ENCODE assay signal across 1 cellular context in genomic region chr5:173679909-173680626, GRCh38.
A peak's percentile ranks its signal among the peaks of the same experiment; 100 is the strongest.
TF ChIP-seq lines count a peak whose summit lies in the region.

No MANE protein-coding gene starts in this region.

TF ChIP-seq in GM12878, 131 proteins besides CTCF, POLR2A, EP300 and RAD21 (continued from another document):
- TF ChIP-seq, protein P1, sequence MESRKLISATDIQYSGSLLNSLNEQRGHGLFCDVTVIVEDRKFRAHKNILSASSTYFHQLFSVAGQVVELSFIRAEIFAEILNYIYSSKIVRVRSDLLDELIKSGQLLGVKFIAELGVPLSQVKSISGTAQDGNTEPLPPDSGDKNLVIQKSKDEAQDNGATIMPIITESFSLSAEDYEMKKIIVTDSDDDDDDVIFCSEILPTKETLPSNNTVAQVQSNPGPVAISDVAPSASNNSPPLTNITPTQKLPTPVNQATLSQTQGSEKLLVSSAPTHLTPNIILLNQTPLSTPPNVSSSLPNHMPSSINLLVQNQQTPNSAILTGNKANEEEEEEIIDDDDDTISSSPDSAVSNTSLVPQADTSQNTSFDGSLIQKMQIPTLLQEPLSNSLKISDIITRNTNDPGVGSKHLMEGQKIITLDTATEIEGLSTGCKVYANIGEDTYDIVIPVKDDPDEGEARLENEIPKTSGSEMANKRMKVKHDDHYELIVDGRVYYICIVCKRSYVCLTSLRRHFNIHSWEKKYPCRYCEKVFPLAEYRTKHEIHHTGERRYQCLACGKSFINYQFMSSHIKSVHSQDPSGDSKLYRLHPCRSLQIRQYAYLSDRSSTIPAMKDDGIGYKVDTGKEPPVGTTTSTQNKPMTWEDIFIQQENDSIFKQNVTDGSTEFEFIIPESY (IDR thresholded peaks at IDR 0.05): peak; percentile 63; the same call in 1 of the 2 replicates
- no peak for TF ChIP-seq NFYA (IDR thresholded peaks at IDR 0.05; ENCODE audit: borderline replicate concordance, low read depth, low read length)
- 0 out of 2 replicates have a peak, but pooled peaks have one; percentile 22 for TF ChIP-seq SMARCA5 (IDR thresholded peaks at IDR 0.05)
- TF ChIP-seq ZNF622 (IDR thresholded peaks at IDR 0.05): no peak
- 0 out of 2 replicates have a peak, but pooled peaks have one; percentile 0 for TF ChIP-seq BMI1 (IDR thresholded peaks at IDR 0.05; ENCODE audit: borderline replicate concordance)
- 0 out of 2 replicates have a peak, but pooled peaks have one; percentile 42 for TF ChIP-seq FOXK2 (IDR thresholded peaks at IDR 0.05)
- peak; percentile 54 for TF ChIP-seq SP1 (IDR thresholded peaks at IDR 0.05; ENCODE audit: low read depth, low read length)
- TF ChIP-seq, protein P2, sequence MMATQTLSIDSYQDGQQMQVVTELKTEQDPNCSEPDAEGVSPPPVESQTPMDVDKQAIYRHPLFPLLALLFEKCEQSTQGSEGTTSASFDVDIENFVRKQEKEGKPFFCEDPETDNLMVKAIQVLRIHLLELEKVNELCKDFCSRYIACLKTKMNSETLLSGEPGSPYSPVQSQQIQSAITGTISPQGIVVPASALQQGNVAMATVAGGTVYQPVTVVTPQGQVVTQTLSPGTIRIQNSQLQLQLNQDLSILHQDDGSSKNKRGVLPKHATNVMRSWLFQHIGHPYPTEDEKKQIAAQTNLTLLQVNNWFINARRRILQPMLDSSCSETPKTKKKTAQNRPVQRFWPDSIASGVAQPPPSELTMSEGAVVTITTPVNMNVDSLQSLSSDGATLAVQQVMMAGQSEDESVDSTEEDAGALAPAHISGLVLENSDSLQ (IDR thresholded peaks at IDR 0.05): peak; percentile 73; the same call in 1 of the 2 replicates
- 0 out of 2 replicates have a peak, but pooled peaks have one; percentile 6 for TF ChIP-seq ZNF24 (IDR thresholded peaks at IDR 0.05)
- TF ChIP-seq ATF3 (IDR thresholded peaks at IDR 0.05; ENCODE audit: borderline replicate concordance, extremely low read depth, low read depth, low read length): no peak
